Comparison of ENCODE assay signal across 10 cellular contexts in genomic region chr18:59516356-59517155, GRCh38.
DNase-seq lines count a peak whose midpoint lies in the region; ATAC-seq, FAIRE-seq and TF ChIP-seq lines count a peak whose summit lies in the region.
"Had no signal": no experiment of that assay in that cellular context is flagged by ENCODE, and none has a peak within 500 bp of the region (broad histone marks: within the 10 kb centered on the region; RNA-seq: fewer than 3 reads in every experiment).

No MANE protein-coding gene starts in this region.

- no peaks in the 10 kb centered on the region for H3K27me3 ChIP-seq in NT2/D1 (ENCODE audit: insufficient read depth, insufficient read length)
- H3K27me3 ChIP-seq in osteoblast (ENCODE audit: insufficient read depth, low read length) = no peaks in the 10 kb centered on the region

- H3K4me2 ChIP-seq in osteoblast (ENCODE audit: insufficient read depth, low read length) = peak overlapping the region; percentile 27

- H3K4me1 ChIP-seq in NT2/D1 (ENCODE audit: insufficient read depth, insufficient read length) = no peaks in the 10 kb centered on the region
- peaks cover 32% of the 10 kb centered on the region for H3K4me1 ChIP-seq in osteoblast (ENCODE audit: insufficient read depth, low read length)

- H3K27ac ChIP-seq in osteoblast (ENCODE audit: low read depth, low read length) = no peak overlapping the region

- TF ChIP-seq CTCF in D721Med (IDR thresholded peaks at IDR 0.05; ENCODE audit: insufficient read depth, missing control alignments) = no peak
- no peak for TF ChIP-seq CTCF in fibroblast of villous mesenchyme (IDR thresholded peaks at IDR 0.05; ENCODE audit: insufficient read depth, low read depth, low read length)
- TF ChIP-seq CTCF in osteoblast (IDR thresholded peaks at IDR 0.05; ENCODE audit: extremely low read depth, low read depth, low read length) = no peak

- H4K20me1 ChIP-seq in osteoblast (ENCODE audit: insufficient read depth, low read length) = peaks cover 52% of the 10 kb centered on the region

- no peak overlapping the region for H3K4me3 Mint-ChIP-seq in activated T-cell treated with anti-CD3 and anti-CD28 coated beads, Interleukin-2, amount 50 U/mL, for 4 hours
- H3K4me3 Mint-ChIP-seq: stimulated activated naive CD8-positive, alpha-beta T cell treated with anti-CD3 and anti-CD28 coated beads, Interleukin-15, amount 100 ng/mL, for 72 hours had no signal

- H3K36me3 ChIP-seq in NT2/D1 (ENCODE audit: insufficient read depth, insufficient read length, low read length) = no peaks in the 10 kb centered on the region
- no peaks in the 10 kb centered on the region for H3K36me3 ChIP-seq in osteoblast (ENCODE audit: insufficient read depth, low read length)

- no peak overlapping the region for H3K9ac ChIP-seq in NT2/D1 (ENCODE audit: insufficient read length, low read depth)

- no peak overlapping the region for H2AFZ ChIP-seq in osteoblast (ENCODE audit: low read length)

- DNase-seq in D721Med (ENCODE audit: insufficient read length, low spot score) = no peak
- peak; percentile 47 for DNase-seq in NT2/D1 (ENCODE audit: low read depth, low spot score)
- DNase-seq in fibroblast of villous mesenchyme (ENCODE audit: low read depth) = peak; percentile 92
- peak; percentile 68 for DNase-seq in osteoblast (ENCODE audit: insufficient read length, low spot score, missing footprints)
- no peak for DNase-seq in NCI-H1092 (lab: John Stamatoyannopoulos, UW)
- DNase-seq in nucleus accumbens (lab: John Stamatoyannopoulos, UW) = no peak
- no peak for DNase-seq in activated T-cell treated with anti-CD3 and anti-CD28 coated beads, Interleukin-2, amount 50 U/mL, for 4 hours
- no peak for DNase-seq in NK-92 treated with Interleukin-12 subunit alpha and Interleukin-12 subunit beta, amount 100 ng/mL, for 24 hours (lab: John Stamatoyannopoulos, UW)
- DNase-seq: GF-D8; stimulated activated naive CD8-positive, alpha-beta T cell treated with anti-CD3 and anti-CD28 coated beads, Interleukin-15, amount 100 ng/mL, for 72 hours had no signal

- ATAC-seq in activated T-cell treated with anti-CD3 and anti-CD28 coated beads, Interleukin-2, amount 50 U/mL, for 4 hours = no peak
- ATAC-seq: stimulated activated naive CD8-positive, alpha-beta T cell treated with anti-CD3 and anti-CD28 coated beads, Interleukin-15, amount 100 ng/mL, for 72 hours had no signal

- H3K4me1 Mint-ChIP-seq in activated T-cell treated with anti-CD3 and anti-CD28 coated beads, Interleukin-2, amount 50 U/mL, for 4 hours (ENCODE audit: low read depth) = no peaks in the 10 kb centered on the region
- H3K4me1 Mint-ChIP-seq: stimulated activated naive CD8-positive, alpha-beta T cell treated with anti-CD3 and anti-CD28 coated beads, Interleukin-15, amount 100 ng/mL, for 72 hours had no signal

- FAIRE-seq in D721Med (lab: Jason Lieb, UNC) = peak; percentile 94

- H3K27me3 Mint-ChIP-seq in activated T-cell treated with anti-CD3 and anti-CD28 coated beads, Interleukin-2, amount 50 U/mL, for 4 hours (ENCODE audit: low read depth) = peaks cover 17% of the 10 kb centered on the region

- H3K79me2 ChIP-seq in osteoblast (ENCODE audit: insufficient read depth, low read length) = peaks cover 37% of the 10 kb centered on the region

- H3K36me3 Mint-ChIP-seq in activated T-cell treated with anti-CD3 and anti-CD28 coated beads, Interleukin-2, amount 50 U/mL, for 4 hours (ENCODE audit: insufficient read depth) = no peaks in the 10 kb centered on the region

- H3K4me3 ChIP-seq in NT2/D1 (ENCODE audit: insufficient read length, low read depth) (no peak overlapping the region), fibroblast of villous mesenchyme (ENCODE audit: low read depth, low read length) (no peak overlapping the region), osteoblast (ENCODE audit: insufficient read depth, low read length) (no peak overlapping the region)

- no peaks in the 10 kb centered on the region for H3K9me3 Mint-ChIP-seq in activated T-cell treated with anti-CD3 and anti-CD28 coated beads, Interleukin-2, amount 50 U/mL, for 4 hours
- H3K9me3 Mint-ChIP-seq: stimulated activated naive CD8-positive, alpha-beta T cell treated with anti-CD3 and anti-CD28 coated beads, Interleukin-15, amount 100 ng/mL, for 72 hours had no signal

- H3K9me3 ChIP-seq in NT2/D1 (ENCODE audit: insufficient read depth, low read length) = no peaks in the 10 kb centered on the region
- H3K9me3 ChIP-seq in osteoblast (ENCODE audit: low read depth, low read length) = no peaks in the 10 kb centered on the region

Comparison
In these comparisons a context has a peak if more than half of its experiments do, and no peak if none do; other contexts are left out.
1. DNase-seq: peak in NT2/D1 (single experiment), fibroblast of villous mesenchyme (single experiment) and osteoblast (single experiment); none in D721Med (single experiment), NCI-H1092 (single experiment), nucleus accumbens (0 of 56), activated T-cell treated with anti-CD3 and anti-CD28 coated beads, Interleukin-2, amount 50 U/mL, for 4 hours (single experiment) and NK-92 treated with Interleukin-12 subunit alpha and Interleukin-12 subunit beta, amount 100 ng/mL, for 24 hours (single experiment).